8 cellular contexts compared by ENCODE assay signal in the genomic region with DNA sequence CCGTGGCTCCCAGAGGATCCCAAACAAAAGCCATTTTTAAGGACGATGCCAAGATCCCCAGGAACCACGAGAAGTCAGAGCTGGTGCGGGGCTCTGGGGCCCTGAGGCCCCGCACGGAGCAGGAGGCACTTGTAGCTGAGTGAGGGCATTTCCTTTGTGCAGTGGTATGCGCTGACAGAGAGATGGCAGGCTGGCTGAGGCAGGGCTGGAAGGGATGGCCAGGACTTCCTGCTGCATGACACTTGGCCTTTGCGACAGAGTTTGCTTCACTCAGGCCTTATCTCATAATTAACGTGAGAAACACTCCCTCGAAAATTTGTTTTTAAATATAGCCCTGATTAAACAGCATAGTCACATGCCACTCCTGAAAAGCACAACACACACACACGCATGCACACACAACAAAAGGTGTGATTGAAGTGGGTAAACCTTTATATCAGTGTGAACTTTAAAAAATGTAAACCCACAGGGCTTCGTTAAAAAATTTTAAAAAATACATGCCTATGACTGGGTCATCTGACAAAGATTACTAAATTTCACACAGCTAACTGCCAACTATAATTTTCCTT.
A peak's percentile ranks its signal among the peaks of the same experiment; 100 is the strongest.
DNase-seq lines count a peak whose midpoint lies in the region; TF ChIP-seq lines count a peak whose summit lies in the region.
"Had no signal": no experiment of that assay in that cellular context is flagged by ENCODE, and none has a peak within 500 bp of the region (broad histone marks: within the 10 kb centered on the region; RNA-seq: fewer than 3 reads in every experiment).

No MANE protein-coding gene starts in this region.

- no peak overlapping the region for H2BK120ac ChIP-seq in mesendoderm (ENCODE audit: low read depth, low read length)

- H3K4me3 ChIP-seq in esophagus (ENCODE audit: low read depth in 1 of 2, low read length in 2 of 2) = no peak overlapping the region
- no peak overlapping the region for H3K4me3 ChIP-seq in mesendoderm (ENCODE audit: low read length)
- no peak overlapping the region for H3K4me3 ChIP-seq in testis
- H3K4me3 ChIP-seq: coronary artery had no signal

- H3K4ac ChIP-seq in mesendoderm (ENCODE audit: low read depth, low read length) = no peak overlapping the region

- no peak overlapping the region for H4K5ac ChIP-seq in mesendoderm (ENCODE audit: low read length)

- TF ChIP-seq POLR2A in testis (IDR thresholded peaks at IDR 0.05) = no peak

- DNase-seq in SK-N-DZ (ENCODE audit: low spot score) (peak; percentile 32), mesendoderm (peak; percentile 94), testis (peak; percentile 23), NCI-H1436 treated with DMSO at 0.1 percent for 48 hours (lab: John Stamatoyannopoulos, UW) (no peak), putamen (ENCODE audit: low spot score) (no peak), glomerular visceral epithelial cell (ENCODE audit: extremely low spot score) (no peak)

- no peaks in the 10 kb centered on the region for H3K4me1 ChIP-seq in esophagus (ENCODE audit: control insufficient read depth in 2 of 2, insufficient read depth in 2 of 2, low read length in 1 of 2)
- peaks cover 9% of the 10 kb centered on the region for H3K4me1 ChIP-seq in mesendoderm (ENCODE audit: control insufficient read depth, low read depth, low read length)
- peaks cover 6% of the 10 kb centered on the region for H3K4me1 ChIP-seq in testis

- H3K9me3 ChIP-seq in esophagus (ENCODE audit: control insufficient read depth in 2 of 2, insufficient read depth in 1 of 2, low read depth in 1 of 2, low read length in 1 of 2) (no peaks in the 10 kb centered on the region), testis (no peaks in the 10 kb centered on the region)

- intact Hi-C loops in testis (cut with DNase I; ENCODE audit: low total_unique reads) = no loop called here

- H2BK5ac ChIP-seq in mesendoderm (ENCODE audit: low read length) = peak overlapping the region; percentile 67

- peak overlapping the region; percentile 73 for H3K56ac ChIP-seq in mesendoderm (ENCODE audit: low read length)

- H3K27me3 ChIP-seq in esophagus (ENCODE audit: control insufficient read depth in 1 of 2, insufficient read depth in 2 of 2, low read length in 2 of 2) = no peaks in the 10 kb centered on the region
- H3K27me3 ChIP-seq in mesendoderm (ENCODE audit: insufficient read depth, low read length, poor library complexity) = no peaks in the 10 kb centered on the region
- H3K27me3 ChIP-seq in testis = no peaks in the 10 kb centered on the region

- H3K9ac ChIP-seq in mesendoderm (ENCODE audit: low read length) = peak overlapping the region; percentile 41

- H2BK15ac ChIP-seq in mesendoderm (replicated peaks; ENCODE audit: low read depth) = no peak overlapping the region

- no peaks in the 10 kb centered on the region for H3K79me2 ChIP-seq in mesendoderm (ENCODE audit: control insufficient read depth, insufficient read depth, low read length)

- H3K23ac ChIP-seq in mesendoderm (ENCODE audit: low read length) = no peak overlapping the region

- no peak overlapping the region for H4K8ac ChIP-seq in mesendoderm (ENCODE audit: low read depth, low read length)

- H2AK5ac ChIP-seq in mesendoderm (ENCODE audit: low read length) = no peak overlapping the region

- H3K27ac ChIP-seq in esophagus (ENCODE audit: low read depth in 2 of 2, low read length in 1 of 2) (peak overlapping the region; percentile 30 to 45), mesendoderm (ENCODE audit: low read depth, low read length) (peak overlapping the region; percentile 73), testis (no peak overlapping the region)
- H3K27ac ChIP-seq: coronary artery had no signal

- 59 to 68% methylated on average over 12 of the region's 12 CpGs for WGBS in esophagus, 2 donors
- WGBS in mesendoderm (ENCODE audit: extremely low coverage, insufficient coverage, low lambda C conversion rate) = no CpG with 5 or more reads among the region's 12 CpGs
- WGBS in testis, 2 donors = 76% methylated on average over 12 of the region's 12 CpGs

- H3K36me3 ChIP-seq in esophagus (ENCODE audit: control insufficient read depth in 2 of 2, insufficient read depth in 2 of 2, low read length in 1 of 2) = no peaks in the 10 kb centered on the region
- H3K36me3 ChIP-seq in mesendoderm (ENCODE audit: control insufficient read depth, insufficient read depth, low read length) = no peaks in the 10 kb centered on the region
- no peaks in the 10 kb centered on the region for H3K36me3 ChIP-seq in testis (ENCODE audit: low read depth, missing control alignments)

- TF ChIP-seq CTCF in testis (IDR thresholded peaks at IDR 0.05) = no peak

- no peak overlapping the region for H3K4me2 ChIP-seq in mesendoderm (ENCODE audit: low read length)

- no peaks in the 10 kb centered on the region for H3K79me1 ChIP-seq in mesendoderm (ENCODE audit: low read length)

- peak overlapping the region; percentile 69 for H3K18ac ChIP-seq in mesendoderm (ENCODE audit: low read length)

Comparison
In these comparisons a context has a peak if more than half of its experiments do, and no peak if none do; other contexts are left out.
1. DNase-seq: peak in SK-N-DZ (single experiment), mesendoderm (single experiment) and testis (single experiment); none in NCI-H1436 treated with DMSO at 0.1 percent for 48 hours (single experiment), putamen (single experiment) and glomerular visceral epithelial cell (single experiment).
2. H3K27ac ChIP-seq: peak in esophagus (2 of 2) and mesendoderm (single experiment); none in testis (0 of 2).